ENCODE assay signal across 23 cellular contexts in the genomic region with DNA sequence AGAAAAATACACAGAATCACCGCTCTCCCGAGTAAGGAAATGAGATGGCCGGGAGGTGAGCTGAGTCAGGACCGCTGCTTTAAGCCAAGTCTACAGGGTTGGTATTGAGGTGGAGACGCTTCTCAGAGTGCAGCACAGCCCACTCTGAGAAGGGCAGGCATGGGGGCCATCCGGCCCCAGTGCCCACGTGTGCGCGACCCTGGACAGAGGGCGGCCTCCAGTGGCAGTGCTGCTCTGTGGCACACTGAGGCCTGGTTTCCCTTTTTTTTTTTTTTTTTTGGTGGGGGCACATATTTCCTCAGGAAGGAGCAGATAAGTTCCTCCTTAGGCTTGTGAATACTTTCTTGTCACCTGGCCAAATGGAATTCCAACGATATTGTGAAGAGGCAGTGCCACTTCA.
DNase-seq lines count a peak whose midpoint lies in the region; ATAC-seq and TF ChIP-seq lines count a peak whose summit lies in the region.
"Had no signal": no experiment of that assay in that cellular context is flagged by ENCODE, and none has a peak within 500 bp of the region (broad histone marks: within the 10 kb centered on the region; RNA-seq: fewer than 3 reads in every experiment).

No MANE protein-coding gene starts in this region.

- ATAC-seq in HCT116 (0 out of 2 replicates have a peak, but pooled peaks have one; percentile 34), GM18498 (IDR thresholded peaks at IDR 0.05; ENCODE audit: unreplicated experiment) (no peak)
- ATAC-seq: A549, HepG2, Right ventricle myocardium inferior had no signal

- CTCF ChIA-PET in HCT116 (lab: Charles Lee): interaction anchor here (1.5 kb wide), 1 partner anchor 12 kb away, joined by 4 read pairs; no protein-coding TSS in a partner anchor

- no peaks in the 10 kb centered on the region for H3K27me3 ChIP-seq in HCT116 (ENCODE audit: insufficient read depth, low read length)
- no peaks in the 10 kb centered on the region for H3K27me3 ChIP-seq in OCI-LY1 (ENCODE audit: insufficient read depth, low read length)
- H3K27me3 ChIP-seq in tibial artery: no peaks in the 10 kb centered on the region
- no peaks in the 10 kb centered on the region for H3K27me3 ChIP-seq in vagina

- POLR2A ChIA-PET in HCT116 (lab: Charles Lee): no interaction called here

- H3K9ac ChIP-seq in HCT116 (ENCODE audit: low read length): no peak overlapping the region
- no peak overlapping the region for H3K9ac ChIP-seq in OCI-LY1 (ENCODE audit: low read length)
- H3K9ac ChIP-seq: KMS-11 had no signal

- H3K4me2 ChIP-seq in HCT116 (ENCODE audit: low read length) (no peak overlapping the region), OCI-LY1 (ENCODE audit: low read length) (no peak overlapping the region)
- H3K4me2 ChIP-seq: A549, KMS-11 had no signal

- H3K36me3 ChIP-seq in HCT116 (ENCODE audit: control insufficient read depth in 1 of 2, insufficient read depth in 2 of 2, low read length in 2 of 2) (no peaks in the 10 kb centered on the region), OCI-LY1 (ENCODE audit: insufficient read depth, low read length) (peaks cover 19% of the 10 kb centered on the region), tibial artery (no peaks in the 10 kb centered on the region), vagina (no peaks in the 10 kb centered on the region)

- TF ChIP-seq POLR2A in HCT116 (IDR thresholded peaks at IDR 0.05; ENCODE audit: borderline replicate concordance, extremely low read depth, insufficient read depth, insufficient read length): no peak
- TF ChIP-seq POLR2A in vagina (IDR thresholded peaks at IDR 0.05): no peak

- H3K9me3 ChIP-seq in HCT116 (ENCODE audit: control insufficient read depth in 1 of 2, insufficient read depth in 1 of 2, low read depth in 1 of 2, low read length in 2 of 2) (no peaks in the 10 kb centered on the region), OCI-LY1 (ENCODE audit: low read length) (no peaks in the 10 kb centered on the region), tibial artery (no peaks in the 10 kb centered on the region), vagina (no peaks in the 10 kb centered on the region)
- H3K9me3 ChIP-seq: A549, Caco-2 had no signal

- H3F3A ChIP-seq in OCI-LY1 (ENCODE audit: insufficient read depth, low read length): no peaks in the 10 kb centered on the region

- no TSS peak for BruUV-seq in HCT116 (replicated peaks; lab: Mats Ljungman, UMichigan)

- peak; percentile 30; the same call in 1 of the 2 replicates for TF ChIP-seq RAD21 in HCT116 (IDR thresholded peaks at IDR 0.05; ENCODE audit: low read depth)

- H3K27ac ChIP-seq in HCT116 (ENCODE audit: low read depth, low read length) (no peak overlapping the region), OCI-LY1 (ENCODE audit: low read depth, low read length, poor library complexity, severe bottlenecking) (peak overlapping the region; percentile 28), tibial artery (peak overlapping the region; percentile 75 to 83), vagina (no peak overlapping the region)
- H3K27ac ChIP-seq: A549, KMS-11 had no signal

- intact Hi-C loops in HCT116 (cut with micrococcal nuclease) (no loop called here), tibial artery (cut with DNase I; ENCODE audit: low total_unique reads) (no loop called here), vagina (cut with DNase I) (no loop called here)

- H3K4me3 ChIP-seq in HCT116 (replicated peaks in 1 of 2; ENCODE audit: low read depth in 1 of 2, low read length in 2 of 2) (no peak overlapping the region), OCI-LY1 (ENCODE audit: low read depth, low read length, poor library complexity, severe bottlenecking) (no peak overlapping the region), tibial artery (no peak overlapping the region), vagina (no peak overlapping the region)
- H3K4me3 ChIP-seq: A549 had no signal

- H3K4me1 ChIP-seq in HCT116 (ENCODE audit: control insufficient read depth in 1 of 2, insufficient read depth in 2 of 2, low read length in 2 of 2) (peaks cover 0 to 3% of the 10 kb centered on the region in 2 experiments; a peak in 2 of 4 replicates), OCI-LY1 (ENCODE audit: insufficient read depth, low read length, severe bottlenecking) (peaks cover 24% of the 10 kb centered on the region), tibial artery (peaks cover 0 to 72% (median 51%) of the 10 kb centered on the region in 4 donors), vagina (peaks cover 22% of the 10 kb centered on the region)
- H3K4me1 ChIP-seq: A549 had no signal

- DNase-seq in HCT116 (ENCODE audit: low read depth, low spot score) (no peak), dermis blood vessel endothelial cell (peak; percentile 36), tibial artery (no peak), vagina (ENCODE audit: extremely low spot score in 2 of 2) (no peak), NCI-H1694 treated with DMSO at 0.1 percent for 48 hours (lab: John Stamatoyannopoulos, UW) (no peak)
- DNase-seq: Caco-2; CD4-positive, alpha-beta T cell; DMS 273 treated with DMSO at 0.1 percent for 48 hours; DMS79 treated with DMSO at 0.1 percent for 48 hours; H9; NCI-H1105; NCI-H146; NCI-H2029 treated with DMSO at 0.1 percent for 48 hours; NCI-H2171 treated with DMSO at 0.1 percent for 48 hours; NCI-H524 treated with DMSO at 0.1 percent for 48 hours; NCI-H82; OCI-M1 had no signal

- RAD21 ChIA-PET in HCT116 (lab: Charles Lee; ENCODE audit: low non-redundant PET in 1 of 2, low total read pairs in 2 of 2, uncharacterized antibody in 2 of 2, unreplicated experiment in 2 of 2): interaction anchor here in 1 of 2 experiments (0.7 kb wide), 1 partner anchor 36 kb away, joined by 3 read pairs; no protein-coding TSS in a partner anchor

- H2AFZ ChIP-seq in HCT116 (ENCODE audit: low read depth, low read length, poor library complexity, severe bottlenecking) (no peak overlapping the region), OCI-LY1 (ENCODE audit: low read length) (no peak overlapping the region)

- no peaks in the 10 kb centered on the region for H3K79me2 ChIP-seq in HCT116 (ENCODE audit: insufficient read depth, low read length)
- no peaks in the 10 kb centered on the region for H3K79me2 ChIP-seq in OCI-LY1 (ENCODE audit: insufficient read depth, low read length)

- no peaks in the 10 kb centered on the region for H4K20me1 ChIP-seq in HCT116 (ENCODE audit: insufficient read depth)
- H4K20me1 ChIP-seq in OCI-LY1 (ENCODE audit: insufficient read depth, low read length): no peaks in the 10 kb centered on the region

- TF ChIP-seq CTCF in HCT116 (IDR thresholded peaks at IDR 0.05 in 2 of 3, conservative IDR thresholded peaks at IDR 0.05 in 1 of 3; ENCODE audit: borderline replicate concordance in 1 of 3, insufficient read depth in 1 of 3, low read depth in 2 of 3, low read length in 2 of 3) (no peak), OCI-LY1 (IDR thresholded peaks at IDR 0.05; ENCODE audit: low read length) (peak; percentile 7; the same call in 1 of the 2 replicates), tibial artery (IDR thresholded peaks at IDR 0.05) (no peak), vagina (IDR thresholded peaks at IDR 0.05) (no peak)

- H3K9me2 ChIP-seq in HCT116 (ENCODE audit: insufficient read depth) (no peaks in the 10 kb centered on the region), OCI-LY1 (ENCODE audit: low read depth, low read length) (no peaks in the 10 kb centered on the region)

TF ChIP-seq in HCT116, 20 proteins besides CTCF, POLR2A, EP300 and RAD21:
- TF ChIP-seq, protein P1, sequence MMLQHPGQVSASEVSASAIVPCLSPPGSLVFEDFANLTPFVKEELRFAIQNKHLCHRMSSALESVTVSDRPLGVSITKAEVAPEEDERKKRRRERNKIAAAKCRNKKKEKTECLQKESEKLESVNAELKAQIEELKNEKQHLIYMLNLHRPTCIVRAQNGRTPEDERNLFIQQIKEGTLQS (IDR thresholded peaks at IDR 0.05): no peak
- TF ChIP-seq, protein P2, sequence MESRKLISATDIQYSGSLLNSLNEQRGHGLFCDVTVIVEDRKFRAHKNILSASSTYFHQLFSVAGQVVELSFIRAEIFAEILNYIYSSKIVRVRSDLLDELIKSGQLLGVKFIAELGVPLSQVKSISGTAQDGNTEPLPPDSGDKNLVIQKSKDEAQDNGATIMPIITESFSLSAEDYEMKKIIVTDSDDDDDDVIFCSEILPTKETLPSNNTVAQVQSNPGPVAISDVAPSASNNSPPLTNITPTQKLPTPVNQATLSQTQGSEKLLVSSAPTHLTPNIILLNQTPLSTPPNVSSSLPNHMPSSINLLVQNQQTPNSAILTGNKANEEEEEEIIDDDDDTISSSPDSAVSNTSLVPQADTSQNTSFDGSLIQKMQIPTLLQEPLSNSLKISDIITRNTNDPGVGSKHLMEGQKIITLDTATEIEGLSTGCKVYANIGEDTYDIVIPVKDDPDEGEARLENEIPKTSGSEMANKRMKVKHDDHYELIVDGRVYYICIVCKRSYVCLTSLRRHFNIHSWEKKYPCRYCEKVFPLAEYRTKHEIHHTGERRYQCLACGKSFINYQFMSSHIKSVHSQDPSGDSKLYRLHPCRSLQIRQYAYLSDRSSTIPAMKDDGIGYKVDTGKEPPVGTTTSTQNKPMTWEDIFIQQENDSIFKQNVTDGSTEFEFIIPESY (IDR thresholded peaks at IDR 0.05; ENCODE audit: extremely low read depth, insufficient replicate concordance, low read length): no peak
- TF ChIP-seq POLR2AphosphoS5 (IDR thresholded peaks at IDR 0.05; ENCODE audit: low read depth, low read length): no peak
- TF ChIP-seq, protein P3, sequence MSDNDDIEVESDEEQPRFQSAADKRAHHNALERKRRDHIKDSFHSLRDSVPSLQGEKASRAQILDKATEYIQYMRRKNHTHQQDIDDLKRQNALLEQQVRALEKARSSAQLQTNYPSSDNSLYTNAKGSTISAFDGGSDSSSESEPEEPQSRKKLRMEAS (IDR thresholded peaks at IDR 0.05): no peak

Comparison
In these comparisons a context has a peak if more than half of its experiments do, and no peak if none do; other contexts are left out.
1. H3K27ac ChIP-seq: peak in OCI-LY1 (single experiment) and tibial artery (2 of 2); none in HCT116 (single experiment) and vagina (single experiment).